In the genomic region with DNA sequence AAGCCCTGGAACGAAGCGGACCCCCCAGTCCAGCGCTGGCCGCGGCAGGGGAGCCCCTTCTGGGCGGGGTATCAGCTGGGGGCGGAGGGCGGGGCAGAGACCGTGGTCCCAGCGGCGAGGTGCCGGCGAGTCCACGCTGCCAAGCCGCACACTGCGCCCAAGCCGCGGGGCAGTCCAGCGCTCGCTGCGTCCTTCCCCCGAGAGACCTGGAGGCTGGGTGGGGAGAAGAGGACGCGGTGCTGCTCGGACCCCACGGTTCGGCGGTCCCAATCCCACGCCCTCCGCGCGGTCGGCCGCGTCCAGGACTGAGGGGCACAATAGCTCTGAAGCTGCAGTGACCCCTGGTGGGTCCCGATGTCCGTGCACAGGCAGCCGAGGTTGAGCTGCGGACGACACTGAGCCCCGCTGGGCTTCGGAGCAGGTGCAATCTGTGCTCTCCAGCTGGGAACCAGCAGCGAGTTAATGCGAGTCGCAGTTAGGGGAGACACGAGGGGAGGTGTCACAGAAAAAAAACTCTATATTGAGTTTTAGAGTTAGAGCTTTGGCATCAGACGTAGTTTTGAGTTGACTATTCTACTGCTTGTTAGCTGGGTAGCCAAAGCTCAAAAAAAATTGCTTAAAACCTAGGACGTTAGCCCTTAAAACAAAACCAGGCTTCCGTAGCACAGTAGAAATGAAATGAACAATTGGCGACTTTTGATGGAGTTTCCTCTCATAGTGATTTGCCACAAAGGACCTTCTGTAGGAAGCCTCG, we compare ENCODE assay signal across 7 cellular contexts. TPM values are rescaled to one million over a fixed set of nuclear protein-coding genes. Genes with fewer than 3 reads are reported as not detected.
DNase-seq lines count a peak whose midpoint lies in the region; ATAC-seq and TF ChIP-seq lines count a peak whose summit lies in the region.

No MANE protein-coding gene starts in this region.

- H3K9me3 ChIP-seq in HUES6 (ENCODE audit: control insufficient read depth, insufficient read depth, low read depth, low read length) (no peaks in the 10 kb centered on the region), Panc1 (ENCODE audit: control insufficient read depth, insufficient read depth, low read depth, low read length) (no peaks in the 10 kb centered on the region), mammary epithelial cell (replicated peaks; ENCODE audit: insufficient read depth, low read length) (no peaks in the 10 kb centered on the region), iPS-20b (ENCODE audit: insufficient read depth, low read depth, low read length) (no peaks in the 10 kb centered on the region), gastrocnemius medialis (no peaks in the 10 kb centered on the region)

- H3K4me2 ChIP-seq in mammary epithelial cell (ENCODE audit: insufficient read depth, low read depth, low read length), result peak overlapping the region; percentile 99

- H3K4me1 ChIP-seq in HUES6 (ENCODE audit: control insufficient read depth, insufficient read depth, low read length) (no peaks in the 10 kb centered on the region), Panc1 (ENCODE audit: control insufficient read depth, insufficient read depth, low read length) (0 out of 2 replicates have a peak, but pooled peaks cover 3% of the 10 kb centered on the region), mammary epithelial cell (ENCODE audit: insufficient read depth, low read length) (peaks cover 17% of the 10 kb centered on the region), iPS-20b (ENCODE audit: insufficient read depth, low read length) (peaks cover 4% of the 10 kb centered on the region; the same call in 1 of the 2 replicates), gastrocnemius medialis (no peaks in the 10 kb centered on the region)

- WGBS in mammary epithelial cell (ENCODE audit: low coverage, missing lambda C conversion rate), result 15% methylated on average over 24 of the region's 51 CpGs

- TF ChIP-seq POLR2A in gastrocnemius medialis (IDR thresholded peaks at IDR 0.05), result no peak

- in situ Hi-C loops in Panc1 (cut with HindIII; ENCODE audit: low pct_unique_long_range_greater_than_20kb, low sequenced_read_pairs) (no loop called here), mammary epithelial cell (cut with MboI; ENCODE audit: low sequenced_read_pairs in 2 of 2) (no loop called here), gastrocnemius medialis (cut with MboI; ENCODE audit: low sequenced_read_pairs in 4 of 4) (loop anchor here (5.0 to 25.0 kb wide), 4 partner anchors 208 to 245 kb away; no protein-coding TSS in a partner anchor)

- H3K27ac ChIP-seq in HUES6 (ENCODE audit: low read depth, low read length) (no peak overlapping the region), Panc1 (ENCODE audit: low read length) (no peak overlapping the region), mammary epithelial cell (ENCODE audit: insufficient read depth, low read depth, low read length) (no peak overlapping the region), iPS-20b (ENCODE audit: low read length) (no peak overlapping the region), gastrocnemius medialis (peak overlapping the region; percentile 61 to 80 (median 75))

- no peaks in the 10 kb centered on the region for H3K36me3 ChIP-seq in HUES6 (ENCODE audit: control insufficient read depth, insufficient read depth, low read length)
- no peaks in the 10 kb centered on the region for H3K36me3 ChIP-seq in Panc1 (ENCODE audit: control insufficient read depth, insufficient read depth, low read length)
- no peaks in the 10 kb centered on the region for H3K36me3 ChIP-seq in mammary epithelial cell (ENCODE audit: insufficient read depth, low read length)
- no peaks in the 10 kb centered on the region for H3K36me3 ChIP-seq in iPS-20b (ENCODE audit: insufficient read depth, low read depth, low read length)
- H3K36me3 ChIP-seq in gastrocnemius medialis, result no peaks in the 10 kb centered on the region

- CTCF ChIA-PET in Panc1 (lab: Charles Lee), result interaction anchor here (0.6 to 1.1 kb wide), 5 partner anchors 210 to 863 kb away, joined by 3 to 11 read pairs (median 3); no protein-coding TSS in a partner anchor
- CTCF ChIA-PET in mammary epithelial cell (lab: Charles Lee; ENCODE audit: low non-redundant PET), result interaction anchor here (0.5 to 0.6 kb wide), 3 partner anchors 54 to 290 kb away, joined by 3 read pairs; no protein-coding TSS in a partner anchor

- H4K20me1 ChIP-seq in mammary epithelial cell (ENCODE audit: insufficient read depth, low read length), result no peaks in the 10 kb centered on the region

- peak overlapping the region; percentile 90 for H2AFZ ChIP-seq in mammary epithelial cell (ENCODE audit: low read depth, low read length)

- peaks cover 58% of the 10 kb centered on the region for H3K27me3 ChIP-seq in HUES6 (ENCODE audit: control insufficient read depth, insufficient read depth, low read length)
- H3K27me3 ChIP-seq in Panc1 (ENCODE audit: control insufficient read depth, insufficient read depth, low read length), result peaks cover 40% of the 10 kb centered on the region
- peaks cover 18% of the 10 kb centered on the region for H3K27me3 ChIP-seq in mammary epithelial cell (ENCODE audit: insufficient read depth, low read length)
- peaks cover 58% of the 10 kb centered on the region for H3K27me3 ChIP-seq in iPS-20b (ENCODE audit: insufficient read depth, low read length)
- H3K27me3 ChIP-seq in gastrocnemius medialis, result peaks cover 17 to 32% (median 31%) of the 10 kb centered on the region in 3 donors

- dilution Hi-C loops in mammary epithelial cell (cut with HindIII; ENCODE audit: low sequenced_read_pairs), result no loop called here

- intact Hi-C loops in Panc1 (cut with micrococcal nuclease; ENCODE audit: unreplicated experiment), result loop anchor here (1.0 to 2.0 kb wide), 2 partner anchors 210 to 245 kb away; no protein-coding TSS in a partner anchor
- intact Hi-C loops in mammary epithelial cell (cut with micrococcal nuclease), result loop anchor here (1.0 kb wide), 2 partner anchors 210 to 245 kb away; no protein-coding TSS in a partner anchor
- intact Hi-C loops in gastrocnemius medialis (cut with DNase I; ENCODE audit: low total_unique reads), result loop anchor here (1.0 kb wide), 2 partner anchors 210 to 245 kb away; no protein-coding TSS in a partner anchor

- ATAC-seq in GM21576 (IDR thresholded peaks at IDR 0.05; ENCODE audit: unreplicated experiment) (peak; percentile 90), Panc1 (peak; percentile 96), gastrocnemius medialis (peak; percentile 88 to 89)

- TF ChIP-seq CTCF in GM10266 (IDR thresholded peaks at IDR 0.05; ENCODE audit: control insufficient read depth, insufficient read depth, low read depth, missing control alignments), result peak; percentile 89
- TF ChIP-seq CTCF in Panc1 (IDR thresholded peaks at IDR 0.05), result peak; percentile 94
- TF ChIP-seq CTCF in mammary epithelial cell (conservative IDR thresholded peaks at IDR 0.05 in 1 of 2, IDR thresholded peaks at IDR 0.05 in 1 of 2; ENCODE audit: extremely low read depth in 1 of 2, insufficient read depth in 1 of 2, low read depth in 1 of 2, low read length in 2 of 2), result peak; percentile 56 to 79
- peak; percentile 57 to 92 (median 86) for TF ChIP-seq CTCF in gastrocnemius medialis (IDR thresholded peaks at IDR 0.05 in 4 of 5, conservative IDR thresholded peaks at IDR 0.05 in 1 of 5)

- H3K79me2 ChIP-seq in mammary epithelial cell (ENCODE audit: insufficient read depth, low read length), result no peaks in the 10 kb centered on the region

- H3K4me3 ChIP-seq in HUES6 (ENCODE audit: low read depth, low read length) (peak overlapping the region; percentile 80), Panc1 (ENCODE audit: low read depth in 2 of 2, low read length in 2 of 2) (peak overlapping the region; percentile 46 to 57), mammary epithelial cell (replicated peaks in 1 of 3; ENCODE audit: insufficient read depth in 1 of 3, low read depth in 2 of 3, low read length in 3 of 3) (peak overlapping the region; percentile 52 to 57 (median 56)), iPS-20b (ENCODE audit: low read length) (peak overlapping the region; percentile 80), gastrocnemius medialis (peak overlapping the region; percentile 72 to 94 (median 74))

- no TSS peak for BruUV-seq in Panc1 (replicated peaks; lab: Mats Ljungman, UMichigan)
- no TSS peak for BruUV-seq in mammary epithelial cell (replicated peaks; lab: Mats Ljungman, UMichigan)

- POLR2A ChIA-PET in Panc1 (lab: Charles Lee), result interaction anchor here (0.8 kb wide), 1 partner anchor 260 kb away, joined by 3 read pairs; no protein-coding TSS in a partner anchor

- DNase-seq in GM10266 (ENCODE audit: extremely low spot score) (peak; percentile 81), Panc1 (ENCODE audit: low read depth, low spot score) (peak; percentile 12), mammary epithelial cell (peak; percentile 60), gastrocnemius medialis (peak; percentile 59 to 63)

- H3K9ac ChIP-seq in HUES6 (ENCODE audit: low read length) (peak overlapping the region; percentile 58), mammary epithelial cell (ENCODE audit: insufficient read depth, low read length) (no peak overlapping the region), iPS-20b (ENCODE audit: low read depth, low read length) (peak overlapping the region; percentile 56; the same call in 1 of the 2 replicates)

RNA-seq across cellular contexts. Expression of a gene that starts 1.2 kb away (rescaled TPM):
- total RNA-seq in Panc1 (2021; ENCODE audit: unreplicated experiment) (0.87 TPM), mammary epithelial cell (1 to 10 TPM; 2.1 to 3.2 TPM), gastrocnemius medialis (10 to 100 TPM in 1 of 4 donors, 1 to 10 TPM in 3; 1.8 to 10.6 (median 3.8) TPM)
- 0.27 TPM for polyA plus RNA-seq in Panc1 (2012; ENCODE audit: insufficient read length)
- polyA plus RNA-seq in mammary epithelial cell, result 0.28 TPM
- polyA minus RNA-seq in mammary epithelial cell, result not detected

Comparison
In these comparisons a context has a peak if more than half of its experiments do, and no peak if none do; other contexts are left out.
1. DNase-seq: peak in every context shown above with its lines; median percentile 81 in GM10266; 61 in gastrocnemius medialis; 60 in mammary epithelial cell; 12 in Panc1.
2. H3K27ac ChIP-seq: peak in gastrocnemius medialis (4 of 4); none in HUES6 (single experiment), Panc1 (single experiment), mammary epithelial cell (single experiment) and iPS-20b (single experiment).
3. in situ Hi-C loops: an anchor here in gastrocnemius medialis (5.0 to 25.0 kb wide); none called in Panc1 and mammary epithelial cell.
4. Peak in every context shown above with its lines, with median percentiles within 50 percentile points of each other: CTCF ChIP-seq, ATAC-seq and H3K4me3 ChIP-seq.